ENCODE assay signal across 30 cellular contexts in genomic region chr12:98578392-98578791, GRCh38.
"Had no signal": no experiment of that assay in that cellular context is flagged by ENCODE, and none has a peak within 500 bp of the region (broad histone marks: within the 10 kb centered on the region; RNA-seq: fewer than 3 reads in every experiment).

No MANE protein-coding gene starts in this region.

- H3K4me1 ChIP-seq: ascending aorta, foreskin keratinocyte, left lung, lower lobe of right lung, prostate gland, upper lobe of right lung had no signal

- DNase-seq: activated CD4-positive, alpha-beta memory T cell treated with anti-CD3 and anti-CD28 coated beads for 36 hours; activated CD4-positive, alpha-beta T cell treated with anti-CD3 and anti-CD28 coated beads, Interleukin-2, amount 10 ng/mL, durations not matched to agents 24 days and 14 days; activated CD4-positive, CD25-positive, alpha-beta regulatory T cell treated with anti-CD3 and anti-CD28 coated beads, Interleukin-2, amount 50 U/mL, for 72 hours; activated CD8-positive, alpha-beta memory T cell treated with anti-CD3 and anti-CD28 coated beads, Interleukin-2, amount 50 U/mL, for 4 hours; activated gamma-delta T cell; activated naive CD4-positive, alpha-beta T cell treated with anti-CD3 and anti-CD28 coated beads, Interleukin-2, amount 10 ng/mL, durations not matched to agents 7 days and 5 days; activated naive CD8-positive, alpha-beta T cell treated with anti-CD3 and anti-CD28 coated beads, Interleukin-2, amount 10 ng/mL, durations not matched to agents 7 days and 5 days; activated T-cell treated with anti-CD3 and anti-CD28 coated beads, Interleukin-2, amount 50 U/mL, for 1 hour; cortex of kidney; heart left ventricle; left lung; lower lobe of right lung; mesenchymal stem cell; naive B cell; nephron progenitor cell; retina; stimulated activated CD4-positive, alpha-beta T cell treated with anti-CD3 and anti-CD28 coated beads, Interleukin-4, amount 100 ng/mL, for 24 hours; substantia nigra; T1000; upper lobe of right lung had no signal

- H3K27me3 Mint-ChIP-seq: activated CD4-positive, alpha-beta memory T cell treated with anti-CD3 and anti-CD28 coated beads for 36 hours; naive B cell; stimulated activated naive CD8-positive, alpha-beta T cell treated with anti-CD3 and anti-CD28 coated beads, Interleukin-15, Interleukin-2, amounts not matched to agents 100 ng/mL and 50 ng/mL, for 24 hours had no signal

- H3K4me3 Mint-ChIP-seq: activated CD4-positive, alpha-beta memory T cell treated with anti-CD3 and anti-CD28 coated beads for 36 hours; activated CD4-positive, alpha-beta T cell treated with anti-CD3 and anti-CD28 coated beads, Interleukin-2, amount 10 ng/mL, durations not matched to agents 24 days and 14 days; activated naive CD4-positive, alpha-beta T cell treated with anti-CD3 and anti-CD28 coated beads, Interleukin-2, amount 10 ng/mL, durations not matched to agents 7 days and 5 days; activated naive CD8-positive, alpha-beta T cell treated with anti-CD3 and anti-CD28 coated beads, Interleukin-2, amount 10 ng/mL, durations not matched to agents 7 days and 5 days; activated T-helper 1 cell treated with anti-CD3 and anti-CD28 coated beads, Interleukin-12 subunit alpha, Interleukin-12 subunit beta, Interleukin-2, Interleukin-4 antibody, amounts not matched to agents 30 ng/mL and 10 ng/mL and 1 ng/mL, durations not matched to agents 14 hours and 24 hours and 36 hours; naive B cell; nephron progenitor cell; stimulated activated effector memory CD8-positive, alpha-beta T cell treated with anti-CD3 and anti-CD28 coated beads, Interleukin-12 subunit alpha, Interleukin-12 subunit beta, amount 100 ng/mL, for 72 hours; stimulated activated naive CD8-positive, alpha-beta T cell treated with anti-CD3 and anti-CD28 coated beads, Interleukin-15, Interleukin-2, amounts not matched to agents 100 ng/mL and 50 ng/mL, for 24 hours; T-helper 1 cell treated with Interleukin-12 subunit alpha and Interleukin-12 subunit beta and Interleukin-4 antibody, amounts not matched to agents 30 μg/mL and 1 μg/mL, for 36 hours had no signal

- H3K27ac Mint-ChIP-seq: activated CD4-positive, alpha-beta memory T cell treated with anti-CD3 and anti-CD28 coated beads for 36 hours; activated CD4-positive, alpha-beta T cell treated with anti-CD3 and anti-CD28 coated beads, Interleukin-2, amount 10 ng/mL, durations not matched to agents 24 days and 14 days; activated naive CD4-positive, alpha-beta T cell treated with anti-CD3 and anti-CD28 coated beads, Interleukin-2, amount 10 ng/mL, durations not matched to agents 7 days and 5 days; activated naive CD8-positive, alpha-beta T cell treated with anti-CD3 and anti-CD28 coated beads, Interleukin-2, amount 10 ng/mL, durations not matched to agents 7 days and 5 days; activated T-helper 1 cell treated with anti-CD3 and anti-CD28 coated beads, Interleukin-12 subunit alpha, Interleukin-12 subunit beta, Interleukin-2, Interleukin-4 antibody, amounts not matched to agents 30 ng/mL and 10 ng/mL and 1 ng/mL, durations not matched to agents 14 hours and 24 hours and 36 hours; stimulated activated effector memory CD8-positive, alpha-beta T cell treated with anti-CD3 and anti-CD28 coated beads, Interleukin-12 subunit alpha, Interleukin-12 subunit beta, amount 100 ng/mL, for 72 hours; stimulated activated naive CD8-positive, alpha-beta T cell treated with anti-CD3 and anti-CD28 coated beads, Interleukin-15, Interleukin-2, amounts not matched to agents 100 ng/mL and 50 ng/mL, for 24 hours; T-helper 1 cell treated with Interleukin-12 subunit alpha and Interleukin-12 subunit beta and Interleukin-4 antibody, amounts not matched to agents 30 μg/mL and 1 μg/mL, for 36 hours had no signal

- H3K27ac ChIP-seq: ascending aorta, brain microvascular endothelial cell, foreskin keratinocyte, heart left ventricle, left lung, lower lobe of right lung, neutrophil, prostate gland, skin epidermis, upper lobe of right lung had no signal

- H3K27me3 ChIP-seq: ascending aorta, brain microvascular endothelial cell, foreskin keratinocyte, heart left ventricle, left lung, upper lobe of right lung had no signal

- H3K4me1 Mint-ChIP-seq: activated naive CD4-positive, alpha-beta T cell treated with anti-CD3 and anti-CD28 coated beads, Interleukin-2, amount 10 ng/mL, durations not matched to agents 7 days and 5 days; activated naive CD8-positive, alpha-beta T cell treated with anti-CD3 and anti-CD28 coated beads, Interleukin-2, amount 10 ng/mL, durations not matched to agents 7 days and 5 days; naive B cell; stimulated activated effector memory CD8-positive, alpha-beta T cell treated with anti-CD3 and anti-CD28 coated beads, Interleukin-12 subunit alpha, Interleukin-12 subunit beta, amount 100 ng/mL, for 72 hours had no signal

- H3K4me3 ChIP-seq: ascending aorta, heart left ventricle, left lung, lower lobe of right lung, prostate gland, skin epidermis, upper lobe of right lung had no signal

- H3K36me3 ChIP-seq: ascending aorta, brain microvascular endothelial cell, heart left ventricle, left lung, lower lobe of right lung, neutrophil, prostate gland, upper lobe of right lung had no signal

- H3K9me3 ChIP-seq: ascending aorta, heart left ventricle, left lung, lower lobe of right lung, neutrophil, prostate gland, upper lobe of right lung had no signal

- H3K36me3 Mint-ChIP-seq: activated CD4-positive, alpha-beta memory T cell treated with anti-CD3 and anti-CD28 coated beads for 36 hours; activated naive CD4-positive, alpha-beta T cell treated with anti-CD3 and anti-CD28 coated beads, Interleukin-2, amount 10 ng/mL, durations not matched to agents 7 days and 5 days; activated naive CD8-positive, alpha-beta T cell treated with anti-CD3 and anti-CD28 coated beads, Interleukin-2, amount 10 ng/mL, durations not matched to agents 7 days and 5 days; naive B cell; stimulated activated effector memory CD8-positive, alpha-beta T cell treated with anti-CD3 and anti-CD28 coated beads, Interleukin-12 subunit alpha, Interleukin-12 subunit beta, amount 100 ng/mL, for 72 hours had no signal

- H3K9me3 Mint-ChIP-seq: activated CD4-positive, alpha-beta memory T cell treated with anti-CD3 and anti-CD28 coated beads for 36 hours; activated CD4-positive, alpha-beta T cell treated with anti-CD3 and anti-CD28 coated beads, Interleukin-2, amount 10 ng/mL, durations not matched to agents 24 days and 14 days; activated naive CD8-positive, alpha-beta T cell treated with anti-CD3 and anti-CD28 coated beads, Interleukin-2, amount 10 ng/mL, durations not matched to agents 7 days and 5 days; activated T-helper 1 cell treated with anti-CD3 and anti-CD28 coated beads, Interleukin-12 subunit alpha, Interleukin-12 subunit beta, Interleukin-2, Interleukin-4 antibody, amounts not matched to agents 30 ng/mL and 10 ng/mL and 1 ng/mL, durations not matched to agents 14 hours and 24 hours and 36 hours; stimulated activated effector memory CD8-positive, alpha-beta T cell treated with anti-CD3 and anti-CD28 coated beads, Interleukin-12 subunit alpha, Interleukin-12 subunit beta, amount 100 ng/mL, for 72 hours; stimulated activated naive CD8-positive, alpha-beta T cell treated with anti-CD3 and anti-CD28 coated beads, Interleukin-15, Interleukin-2, amounts not matched to agents 100 ng/mL and 50 ng/mL, for 24 hours had no signal
